In the genomic region with DNA sequence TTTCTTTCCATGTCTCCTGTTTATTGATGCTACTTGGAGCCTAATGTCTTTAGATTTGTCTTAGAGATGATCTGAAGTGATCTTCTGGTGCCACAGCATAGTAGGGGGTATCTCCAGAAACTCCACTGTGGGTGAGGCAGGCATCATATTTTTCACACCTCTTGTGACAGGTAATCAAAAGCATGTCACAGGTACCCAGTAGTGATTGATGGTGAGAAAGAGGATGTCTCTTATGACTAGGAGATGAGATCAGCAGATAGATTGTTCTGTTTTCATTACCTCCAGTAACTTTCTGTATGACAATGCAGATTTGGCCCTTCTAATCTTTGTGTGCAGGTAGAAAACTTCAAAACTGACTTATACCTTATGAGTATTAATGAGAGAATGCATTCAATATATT, we compare ENCODE assay signal across 14 cellular contexts. TPM values are rescaled to one million over a fixed set of nuclear protein-coding genes. Genes with fewer than 3 reads are reported as not detected.
DNase-seq lines count a peak whose midpoint lies in the region; ATAC-seq and TF ChIP-seq lines count a peak whose summit lies in the region.
"Had no signal": no experiment of that assay in that cellular context is flagged by ENCODE, and none has a peak within 500 bp of the region (broad histone marks: within the 10 kb centered on the region; RNA-seq: fewer than 3 reads in every experiment).

No MANE protein-coding gene starts in this region.

- H3K4ac ChIP-seq in trophoblast cell (ENCODE audit: low read depth, low read length), result no peak overlapping the region

- no peak overlapping the region for H3K4me2 ChIP-seq in trophoblast cell (ENCODE audit: low read length)

- H3K9me3 Mint-ChIP-seq in T-cell, result no peaks in the 10 kb centered on the region
- H3K9me3 Mint-ChIP-seq: WTC11 had no signal

- no peak overlapping the region for H3K14ac ChIP-seq in trophoblast cell (ENCODE audit: low read length)

- H3K27me3 ChIP-seq in colonic mucosa, result no peaks in the 10 kb centered on the region
- H3K27me3 ChIP-seq in trophoblast cell (ENCODE audit: insufficient read depth, low read length), result no peaks in the 10 kb centered on the region
- H3K27me3 ChIP-seq: tibial nerve had no signal

- H3K23ac ChIP-seq in trophoblast cell (ENCODE audit: low read length), result no peak overlapping the region

- no peak overlapping the region for H3K4me3 Mint-ChIP-seq in T-cell
- H3K4me3 Mint-ChIP-seq: WTC11 had no signal

- H3K9ac ChIP-seq in colonic mucosa (ENCODE audit: low read depth in 2 of 2, low read length in 2 of 2) (no peak overlapping the region), trophoblast cell (ENCODE audit: low read length) (no peak overlapping the region)

- no peak overlapping the region for H2BK12ac ChIP-seq in trophoblast cell (ENCODE audit: low read length)

- peak; percentile 29 for DNase-seq in stimulated activated naive CD4-positive, alpha-beta T cell treated with Interleukin-2 at 50 U/mL for 16 hours (lab: John Stamatoyannopoulos, UW)
- DNase-seq in stimulated activated naive CD4-positive, alpha-beta T cell (lab: John Stamatoyannopoulos, UW), result no peak
- DNase-seq in T-cell (peak in 3 of 34 experiments; percentile 1 to 15 (median 3)), colonic mucosa (no peak), trophoblast cell (no peak), KG1 (lab: John Stamatoyannopoulos, UW) (no peak)
- DNase-seq in activated CD8-positive, alpha-beta memory T cell treated with anti-CD3 and anti-CD28 coated beads, Interleukin-2, amount 50 U/mL, for 48 hours, result no peak
- DNase-seq: COR-L47, dermis blood vessel endothelial cell, NCI-H524 treated with DMSO at 0.1 percent for 48 hours had no signal

- H2AK5ac ChIP-seq in trophoblast cell (ENCODE audit: low read length), result no peak overlapping the region

- no peak overlapping the region for H4K91ac ChIP-seq in trophoblast cell (ENCODE audit: low read depth, low read length)

- H3K4me3 ChIP-seq in colonic mucosa (no peak overlapping the region), trophoblast cell (ENCODE audit: low read depth, low read length) (no peak overlapping the region)
- H3K4me3 ChIP-seq: tibial nerve had no signal

- H3K27ac Mint-ChIP-seq in T-cell, result peak overlapping the region; percentile 4 to 75
- H3K27ac Mint-ChIP-seq: WTC11 had no signal

- H3K36me3 ChIP-seq in colonic mucosa, result no peaks in the 10 kb centered on the region
- H3K36me3 ChIP-seq in trophoblast cell (ENCODE audit: control insufficient read depth in 1 of 2, insufficient read depth in 2 of 2, low read length in 2 of 2), result peaks cover 0 to 3% of the 10 kb centered on the region in 2 experiments

- peaks cover 2% of the 10 kb centered on the region for H3K79me2 ChIP-seq in trophoblast cell (ENCODE audit: control insufficient read depth, insufficient read depth, low read length, poor library complexity)

- H3K36me3 Mint-ChIP-seq in T-cell, result peaks cover 32% of the 10 kb centered on the region
- H3K36me3 Mint-ChIP-seq: WTC11 had no signal

- ATAC-seq in HG02870 (IDR thresholded peaks at IDR 0.05; ENCODE audit: unreplicated experiment), result peak; percentile 70
- ATAC-seq in T-cell (replicated peaks in 1 of 4), result peak in 3 of 4 experiments; percentile 38 to 69 (median 44)
- ATAC-seq: WTC11 had no signal

- no peak overlapping the region for H2AFZ ChIP-seq in trophoblast cell (ENCODE audit: insufficient read depth, low read length, poor library complexity)

- H3K79me1 ChIP-seq in trophoblast cell (ENCODE audit: low read length), result no peaks in the 10 kb centered on the region

- CTCF ChIA-PET in T-cell (lab: Charles Lee), result interaction anchor here (0.7 to 1.4 kb wide), 4 partner anchors 10 to 14 kb away, joined by 3 to 4 read pairs (median 3); partner anchors contain the start of gene NCOA7 (in 1 of the 2)

- H3K4me1 ChIP-seq in colonic mucosa (no peaks in the 10 kb centered on the region), trophoblast cell (ENCODE audit: control insufficient read depth in 1 of 2, insufficient read depth in 2 of 2, low read length in 2 of 2) (peaks cover 6 to 9% of the 10 kb centered on the region in 2 experiments)

- no peak overlapping the region for H4K12ac ChIP-seq in trophoblast cell (ENCODE audit: low read depth, low read length)

- no peak overlapping the region for H2BK5ac ChIP-seq in trophoblast cell (ENCODE audit: low read depth, low read length, poor library complexity)

- POLR2A ChIA-PET in T-cell (lab: Charles Lee), result interaction anchor here in 1 of 2 donors (0.7 to 0.8 kb wide), 2 partner anchors 13 to 161 kb away, joined by 5 to 7 read pairs; partner anchors contain the start of gene NCOA7

- no peaks in the 10 kb centered on the region for H3K9me3 ChIP-seq in colonic mucosa
- H3K9me3 ChIP-seq in trophoblast cell (ENCODE audit: insufficient read depth, low read depth, low read length), result no peaks in the 10 kb centered on the region
- H3K9me3 ChIP-seq: tibial nerve had no signal

- no peak overlapping the region for H4K8ac ChIP-seq in trophoblast cell (ENCODE audit: low read depth, low read length)

- no peak for TF ChIP-seq CTCF in colonic mucosa (IDR thresholded peaks at IDR 0.05)

- H3K27ac ChIP-seq in colonic mucosa (no peak overlapping the region), trophoblast cell (ENCODE audit: low read depth, low read length) (no peak overlapping the region)
- H3K27ac ChIP-seq: HL-60 had no signal

- H3K4me1 Mint-ChIP-seq in T-cell, result peaks cover 56 to 79% (median 71%) of the 10 kb centered on the region in 3 donors
- H3K4me1 Mint-ChIP-seq: WTC11 had no signal

- H2BK120ac ChIP-seq in trophoblast cell (ENCODE audit: insufficient read depth, low read length, poor library complexity), result no peak overlapping the region

- intact Hi-C loops in colonic mucosa (cut with DNase I), result no loop called here

- no peaks in the 10 kb centered on the region for H3K27me3 Mint-ChIP-seq in T-cell

- no peak overlapping the region for H3K18ac ChIP-seq in trophoblast cell (ENCODE audit: low read length)

RNA-seq across cellular contexts. Expression of gene NCOA7, which starts 13.5 kb away (rescaled TPM):
- total RNA-seq in T-cell (10 to 100 TPM; 40.3 to 51.6 (median 46.4) TPM), colonic mucosa (10 to 100 TPM; 24.9 to 59.3 TPM)
- polyA plus RNA-seq in trophoblast cell (2013), result 16.3 and 17.4 TPM in 2 replicates

RNA-seq across cellular contexts. Expression of gene HEY2, which starts 54.8 kb away (rescaled TPM):
- total RNA-seq in T-cell, result under 1 TPM in 4 of 5 donors, not detected in 1; 0.16 to 0.32 (median 0.24) TPM
- under 1 TPM; 0.37 to 0.69 TPM for total RNA-seq in colonic mucosa
- 11.4 and 13.4 TPM in 2 replicates for polyA plus RNA-seq in trophoblast cell (2013)
- total RNA-seq: dermis blood vessel endothelial cell had no signal
